In genomic region chr6:1593958-1594314, GRCh38 we compare ENCODE assay signal across 19 cellular contexts. TPM values are rescaled to one million over a fixed set of nuclear protein-coding genes. Genes with fewer than 3 reads are reported as not detected.
DNase-seq lines count a peak whose midpoint lies in the region; ATAC-seq and TF ChIP-seq lines count a peak whose summit lies in the region.
"Had no signal": no experiment of that assay in that cellular context is flagged by ENCODE, and none has a peak within 500 bp of the region (broad histone marks: within the 10 kb centered on the region; RNA-seq: fewer than 3 reads in every experiment).

No MANE protein-coding gene starts in this region.

- H3K27me3 ChIP-seq in PC-3 (ENCODE audit: low read length) (peaks cover 20% of the 10 kb centered on the region), endodermal cell (ENCODE audit: control insufficient read depth, insufficient read depth, low read length, poor library complexity, severe bottlenecking) (no peaks in the 10 kb centered on the region)

- H3K9ac ChIP-seq in PC-3 (ENCODE audit: low read length) (no peak overlapping the region), endodermal cell (ENCODE audit: extremely low read depth, low read length, poor library complexity, severe bottlenecking) (no peak overlapping the region)

- H2AFZ ChIP-seq in PC-3 (ENCODE audit: low read length), result peak overlapping the region; percentile 67

- H3K27ac Mint-ChIP-seq in endodermal cell, result no peak overlapping the region
- H3K27ac Mint-ChIP-seq: CD8-positive, alpha-beta T cell; H9 had no signal

- no peaks in the 10 kb centered on the region for H4K20me1 ChIP-seq in PC-3 (ENCODE audit: low read length)

- peaks cover 39% of the 10 kb centered on the region for H3K4me1 ChIP-seq in PC-3 (ENCODE audit: insufficient read depth, low read length)
- peaks cover 11% of the 10 kb centered on the region for H3K4me1 ChIP-seq in endodermal cell (ENCODE audit: control insufficient read depth, insufficient read depth, low read length)

- BruUV-seq in PC-3 (replicated peaks; lab: Mats Ljungman, UMichigan), result no TSS peak

- intact Hi-C loops in cardiac septum (cut with DNase I) (no loop called here), Right ventricle myocardium superior (cut with DNase I) (loop anchor here (10.0 kb wide), 1 partner anchor 851 kb away; no protein-coding TSS in a partner anchor), PC-3 (cut with micrococcal nuclease) (no loop called here)

- no peaks in the 10 kb centered on the region for H3F3A ChIP-seq in PC-3 (ENCODE audit: low read length, unreplicated experiment)

- CTCF ChIA-PET in PC-3 (lab: Charles Lee), result interaction anchor here (0.9 kb wide), 1 partner anchor 93 kb away, joined by 3 read pairs; no protein-coding TSS in a partner anchor

- H3K9me3 ChIP-seq in PC-3 (ENCODE audit: low read length) (no peaks in the 10 kb centered on the region), endodermal cell (ENCODE audit: control insufficient read depth, low read length) (no peaks in the 10 kb centered on the region)
- H3K9me3 ChIP-seq: A549 had no signal

- no peak for ATAC-seq in Right ventricle myocardium superior (ENCODE audit: poor library complexity)
- ATAC-seq in PC-3, result peak; percentile 6; the same call in 1 of the 2 replicates
- ATAC-seq in HG03354 (IDR thresholded peaks at IDR 0.05; ENCODE audit: poor library complexity, severe bottlenecking, unreplicated experiment), result no peak
- no peak for ATAC-seq in GM18907 (IDR thresholded peaks at IDR 0.05; ENCODE audit: unreplicated experiment)
- ATAC-seq: A549; CD8-positive, alpha-beta T cell had no signal

- no peak overlapping the region for H3K27ac ChIP-seq in PC-3 (ENCODE audit: low read length)
- no peak overlapping the region for H3K27ac ChIP-seq in endodermal cell (ENCODE audit: low read depth, low read length)
- H3K27ac ChIP-seq: A549 had no signal

- no peaks in the 10 kb centered on the region for H3K79me2 ChIP-seq in PC-3 (ENCODE audit: low read length)

- no peaks in the 10 kb centered on the region for H3K9me3 Mint-ChIP-seq in endodermal cell
- H3K9me3 Mint-ChIP-seq: CD8-positive, alpha-beta T cell; H9 had no signal

- H3K4me1 Mint-ChIP-seq in endodermal cell, result peaks cover 32% of the 10 kb centered on the region

- no peak overlapping the region for H3K4me3 Mint-ChIP-seq in endodermal cell
- H3K4me3 Mint-ChIP-seq: CD8-positive, alpha-beta T cell; H9 had no signal

- DNase-seq in cardiac septum (ENCODE audit: low spot score) (peak; percentile 56), Right ventricle myocardium superior (no peak), PC-3 (no peak), endodermal cell (peak; percentile 46), foreskin melanocyte (no peak)
- DNase-seq: CD8-positive, alpha-beta T cell; DMS79; H9; Kasumi-1; NCI-H1092 treated with DMSO at 0.1 percent for 48 hours; NCI-H2081; NCI-H2227 treated with DMSO at 0.1 percent for 48 hours; NCI-H510A treated with DMSO at 0.1 percent for 48 hours; NCI-H774; RPMI8226 had no signal

- no peaks in the 10 kb centered on the region for H3K36me3 Mint-ChIP-seq in endodermal cell (ENCODE audit: low read depth)
- H3K36me3 Mint-ChIP-seq: CD8-positive, alpha-beta T cell had no signal

- no peaks in the 10 kb centered on the region for H3K36me3 ChIP-seq in PC-3 (ENCODE audit: low read depth, low read length)
- H3K36me3 ChIP-seq in endodermal cell (ENCODE audit: control insufficient read depth, insufficient read depth, low read length), result no peaks in the 10 kb centered on the region

- H3K4me2 ChIP-seq in PC-3 (ENCODE audit: low read length), result peak overlapping the region; percentile 82
- H3K4me2 ChIP-seq: A549 had no signal

- 93 to 98% methylated on average over 19 to 22 of the region's 22 CpGs for WGBS in endodermal cell (ENCODE audit: insufficient coverage in 1 of 2, insufficient read length in 1 of 2), 2 experiments

- H3K4me3 ChIP-seq in PC-3 (ENCODE audit: low read length), result peak overlapping the region; percentile 59
- no peak overlapping the region for H3K4me3 ChIP-seq in endodermal cell (ENCODE audit: low read length)
- H3K4me3 ChIP-seq: A549 had no signal

- POLR2A ChIA-PET in PC-3 (lab: Charles Lee; ENCODE audit: unreplicated experiment), result no interaction called here

- peaks cover 17% of the 10 kb centered on the region for H3K27me3 Mint-ChIP-seq in endodermal cell (ENCODE audit: insufficient read depth)

- TF ChIP-seq CTCF in PC-3 (conservative IDR thresholded peaks at IDR 0.05; ENCODE audit: low read depth, low read length) (no peak), endodermal cell (conservative IDR thresholded peaks at IDR 0.05) (no peak)

- H3K9me2 ChIP-seq in PC-3 (replicated peaks; ENCODE audit: low read length), result no peaks in the 10 kb centered on the region

RNA-seq across cellular contexts. Expression of gene FOXC1, which starts 15.8 kb away (rescaled TPM):
- total RNA-seq in cardiac septum (6.4 TPM), Right ventricle myocardium superior (3.5 TPM), PC-3 (2014; rRNA removed) (7.3 and 12.0 TPM in 2 replicates), endodermal cell (10 to 100 TPM in 1 of 2 donors, 1 to 10 TPM in 1; 7.1 to 10.1 TPM)
- polyA plus RNA-seq in endodermal cell (2013, experiment 1 of 2), result 2.5 TPM
- polyA plus RNA-seq in endodermal cell (2013, experiment 2 of 2), result 2.4 TPM
- total RNA-seq: CD8-positive, alpha-beta T cell; H9; OCI-LY7 had no signal

Comparison
In these comparisons a context has a peak if more than half of its experiments do, and no peak if none do; other contexts are left out.
1. DNase-seq: peak in cardiac septum (single experiment) and endodermal cell (single experiment); none in Right ventricle myocardium superior (single experiment), PC-3 (single experiment) and foreskin melanocyte (single experiment).